Comparison of ENCODE assay signal across 8 cellular contexts in genomic region chr10:112140110-112140755, GRCh38. TPM values are rescaled to one million over a fixed set of nuclear protein-coding genes. Genes with fewer than 3 reads are reported as not detected.
DNase-seq lines count a peak whose midpoint lies in the region; ATAC-seq and TF ChIP-seq lines count a peak whose summit lies in the region.

No MANE protein-coding gene starts in this region.

- no peak overlapping the region for H3K4me3 Mint-ChIP-seq in CD4-positive, alpha-beta T cell
- H3K4me3 Mint-ChIP-seq in activated CD4-positive, alpha-beta T cell treated with anti-CD3 and anti-CD28 coated beads, Interleukin-2, amount 10 ng/mL, durations not matched to agents 7 days and 5 days = no peak overlapping the region
- H3K4me3 Mint-ChIP-seq in memory B cell = no peak overlapping the region

- DNase-seq in CD4-positive, alpha-beta T cell = peak; percentile 38 to 57 (median 52)
- DNase-seq in NCI-H345 treated with DMSO at 0.1 percent for 48 hours (lab: John Stamatoyannopoulos, UW; ENCODE audit: unreplicated experiment) (peak; percentile 49), dorsolateral prefrontal cortex (peak in 9 of 10 donors; percentile 32 to 83 (median 68)), memory B cell (ENCODE audit: low spot score in 2 of 2) (peak; percentile 63 to 71)
- DNase-seq in activated CD4-positive, alpha-beta T cell treated with anti-CD3 and anti-CD28 coated beads, Interleukin-2, amount 10 ng/mL, durations not matched to agents 7 days and 5 days = peak; percentile 77
- peak; percentile 64 for DNase-seq in stimulated activated CD8-positive, alpha-beta memory T cell treated with anti-CD3 and anti-CD28 coated beads, Interleukin-4, amount 100 ng/mL, for 24 hours (ENCODE audit: low read depth)

- TF ChIP-seq CTCF in CD4-positive, alpha-beta T cell (IDR thresholded peaks at IDR 0.05) = peak; percentile 70
- peak; percentile 44 to 88 (median 75) for TF ChIP-seq CTCF in dorsolateral prefrontal cortex (IDR thresholded peaks at IDR 0.05 in 54 of 56, conservative IDR thresholded peaks at IDR 0.05 in 2 of 56; ENCODE audit: low read depth in 1 of 56, partially characterized antibody in 56 of 56)

- H3K27ac Mint-ChIP-seq in CD4-positive, alpha-beta T cell = no peak overlapping the region
- H3K27ac Mint-ChIP-seq in activated CD4-positive, alpha-beta T cell treated with anti-CD3 and anti-CD28 coated beads, Interleukin-2, amount 10 ng/mL, durations not matched to agents 7 days and 5 days = no peak overlapping the region
- H3K27ac Mint-ChIP-seq in memory B cell = no peak overlapping the region

- POLR2A ChIA-PET in CD4-positive, alpha-beta T cell (lab: Charles Lee) = no interaction called here
- POLR2A ChIA-PET in activated CD4-positive, alpha-beta T cell treated with anti-CD3 and anti-CD28 coated beads, Interleukin-2, amount 10 ng/mL, durations not matched to agents 7 days and 5 days (lab: Charles Lee) = no interaction called here

- no peak overlapping the region for H3K4me3 ChIP-seq in dorsolateral prefrontal cortex

- CTCF ChIA-PET in CD4-positive, alpha-beta T cell (lab: Charles Lee) = no interaction called here
- CTCF ChIA-PET in activated CD4-positive, alpha-beta T cell treated with anti-CD3 and anti-CD28 coated beads, Interleukin-2, amount 10 ng/mL, durations not matched to agents 7 days and 5 days (lab: Charles Lee) = no interaction called here

- no peak overlapping the region for H3K27ac ChIP-seq in CD4-positive, alpha-beta T cell (ENCODE audit: low read depth, low read length)
- H3K27ac ChIP-seq in dorsolateral prefrontal cortex = no peak overlapping the region

- peak; percentile 90 for ATAC-seq in CD4-positive, alpha-beta T cell (ENCODE audit: poor library complexity)
- ATAC-seq in GM19043 (IDR thresholded peaks at IDR 0.05; ENCODE audit: low read depth, unreplicated experiment) (peak; percentile 97), HG03159 (IDR thresholded peaks at IDR 0.05; ENCODE audit: unreplicated experiment) (peak; percentile 99), memory B cell (ENCODE audit: low read depth) (peak; percentile 96)

- no peaks in the 10 kb centered on the region for H3K9me3 ChIP-seq in CD4-positive, alpha-beta T cell (ENCODE audit: control insufficient read depth, low read length)

- H3K36me3 Mint-ChIP-seq in CD4-positive, alpha-beta T cell (ENCODE audit: low read depth) = no peaks in the 10 kb centered on the region
- H3K36me3 Mint-ChIP-seq in activated CD4-positive, alpha-beta T cell treated with anti-CD3 and anti-CD28 coated beads, Interleukin-2, amount 10 ng/mL, durations not matched to agents 7 days and 5 days (ENCODE audit: low read depth) = no peaks in the 10 kb centered on the region
- no peaks in the 10 kb centered on the region for H3K36me3 Mint-ChIP-seq in memory B cell

- no peaks in the 10 kb centered on the region for H3K27me3 Mint-ChIP-seq in CD4-positive, alpha-beta T cell
- no peaks in the 10 kb centered on the region for H3K27me3 Mint-ChIP-seq in activated CD4-positive, alpha-beta T cell treated with anti-CD3 and anti-CD28 coated beads, Interleukin-2, amount 10 ng/mL, durations not matched to agents 7 days and 5 days
- H3K27me3 Mint-ChIP-seq in memory B cell = peaks cover 3% of the 10 kb centered on the region

- no peaks in the 10 kb centered on the region for H3K4me1 Mint-ChIP-seq in CD4-positive, alpha-beta T cell (ENCODE audit: low read depth)
- H3K4me1 Mint-ChIP-seq in activated CD4-positive, alpha-beta T cell treated with anti-CD3 and anti-CD28 coated beads, Interleukin-2, amount 10 ng/mL, durations not matched to agents 7 days and 5 days = no peaks in the 10 kb centered on the region
- H3K4me1 Mint-ChIP-seq in memory B cell = peaks cover 3% of the 10 kb centered on the region

- no peaks in the 10 kb centered on the region for H3K9me3 Mint-ChIP-seq in CD4-positive, alpha-beta T cell
- H3K9me3 Mint-ChIP-seq in activated CD4-positive, alpha-beta T cell treated with anti-CD3 and anti-CD28 coated beads, Interleukin-2, amount 10 ng/mL, durations not matched to agents 7 days and 5 days = no peaks in the 10 kb centered on the region
- no peaks in the 10 kb centered on the region for H3K9me3 Mint-ChIP-seq in memory B cell

- intact Hi-C loops in CD4-positive, alpha-beta T cell (cut with DNase I, micrococcal nuclease) = no loop called here
- intact Hi-C loops in dorsolateral prefrontal cortex (cut with DNase I) = no loop called here

- no peaks in the 10 kb centered on the region for H3K27me3 ChIP-seq in CD4-positive, alpha-beta T cell (ENCODE audit: control insufficient read depth, insufficient read depth, low read length)
- H3K27me3 ChIP-seq in dorsolateral prefrontal cortex = no peaks in the 10 kb centered on the region

RNA-seq across cellular contexts. Expression of gene GPAM, which starts 43.3 kb away (rescaled TPM):
- total RNA-seq in CD4-positive, alpha-beta T cell = 1 to 10 TPM; 4.8 to 6.7 TPM
- 1 to 10 TPM; 6.5 to 7.5 TPM for total RNA-seq in activated CD4-positive, alpha-beta T cell treated with anti-CD3 and anti-CD28 coated beads, Interleukin-2, amount 10 ng/mL, durations not matched to agents 7 days and 5 days
- 10 to 100 TPM in 119 of 120 experiments, 1 to 10 TPM in 1; 7.6 to 51.7 (median 22.4) TPM for total RNA-seq in dorsolateral prefrontal cortex
